Comparison of ENCODE assay signal across 8 cellular contexts in genomic region chr3:141876381-141876890, GRCh38. TPM values are rescaled to one million over a fixed set of nuclear protein-coding genes. Genes with fewer than 3 reads are reported as not detected.
DNase-seq lines count a peak whose midpoint lies in the region; ATAC-seq and FAIRE-seq lines count a peak whose summit lies in the region.

TSS of gene ATP1B3 (plus strand) at chr3:141876643. CDS start at chr3:141876802, 159 bp downstream.

- no peaks in the 10 kb centered on the region for H3K27me3 ChIP-seq in esophagus (ENCODE audit: control insufficient read depth in 1 of 2, insufficient read depth in 2 of 2, low read length in 2 of 2)
- H3K27me3 ChIP-seq in muscle layer of colon (ENCODE audit: control insufficient read depth in 1 of 2, insufficient read depth in 2 of 2, low read length in 2 of 2): no peaks in the 10 kb centered on the region

- H3K4me3 ChIP-seq in esophagus (ENCODE audit: low read depth in 1 of 2, low read length in 2 of 2): peak within 1 kb of the TSS; percentile 79 to 93
- H3K4me3 ChIP-seq in muscle layer of colon (ENCODE audit: low read depth in 1 of 2, low read length in 2 of 2): peak within 1 kb of the TSS; percentile 87 to 89

- H3K27ac ChIP-seq in esophagus (ENCODE audit: low read depth in 2 of 2, low read length in 1 of 2) (peak within 1 kb of the TSS; percentile 97 to 99), muscle layer of colon (ENCODE audit: low read depth, low read length) (peak within 1 kb of the TSS; percentile 99)

- FAIRE-seq in HTR-8/SVneo (lab: Jason Lieb, UNC): peak; percentile 60

- H3K4me1 ChIP-seq in esophagus (ENCODE audit: control insufficient read depth in 2 of 2, insufficient read depth in 2 of 2, low read length in 1 of 2) (peaks cover 2% of the 10 kb centered on the region in 2 donors), muscle layer of colon (ENCODE audit: insufficient read depth, low read length) (peaks cover 21% of the 10 kb centered on the region)

- no peaks in the 10 kb centered on the region for H3K36me3 ChIP-seq in esophagus (ENCODE audit: control insufficient read depth in 2 of 2, insufficient read depth in 2 of 2, low read length in 1 of 2)
- no peaks in the 10 kb centered on the region for H3K36me3 ChIP-seq in muscle layer of colon (ENCODE audit: insufficient read depth, low read length)

- DNase-seq in D341Med (ENCODE audit: low spot score) (peak; percentile 94), HTR-8/SVneo (ENCODE audit: insufficient read length, low spot score) (peak; percentile 69), OCI-M1 (lab: John Stamatoyannopoulos, UW) (peak; percentile 88), activated T-cell treated with anti-CD3 and anti-CD28 coated beads for 48 hours (ENCODE audit: low read depth) (peak; percentile 85)
- DNase-seq in stimulated activated CD8-positive, alpha-beta memory T cell treated with anti-CD3 and anti-CD28 coated beads, Interleukin-7, amount 100 ng/mL, for 1 hour (ENCODE audit: low read depth in 2 of 2): peak; percentile 64 to 65

- H3K9me3 ChIP-seq in esophagus (ENCODE audit: control insufficient read depth in 2 of 2, insufficient read depth in 1 of 2, low read depth in 1 of 2, low read length in 1 of 2): no peaks in the 10 kb centered on the region
- H3K9me3 ChIP-seq in muscle layer of colon (ENCODE audit: low read length): no peaks in the 10 kb centered on the region

- H3K9ac ChIP-seq in muscle layer of colon (ENCODE audit: low read length): peak within 1 kb of the TSS; percentile 92

- peak; percentile 79 for ATAC-seq in GM21381 (IDR thresholded peaks at IDR 0.05; ENCODE audit: unreplicated experiment)

- 1% methylated on average over 42 to 69 of the region's 69 CpGs for whole genome bisulfite sequencing in esophagus, 2 donors

RNA-seq across cellular contexts. Expression of gene ATP1B3, which starts in this region (rescaled TPM):
- polyA plus RNA-seq in esophagus: 100 to 1,000 TPM; 134 to 173 TPM

Comparison
In these comparisons a context has a peak if more than half of its experiments do, and no peak if none do; other contexts are left out.
1. Peak in every context shown above with its lines: DNase-seq, ATAC-seq, H3K4me3 ChIP-seq and H3K27ac ChIP-seq.